ENCODE assay signal across 8 cellular contexts in the genomic region with DNA sequence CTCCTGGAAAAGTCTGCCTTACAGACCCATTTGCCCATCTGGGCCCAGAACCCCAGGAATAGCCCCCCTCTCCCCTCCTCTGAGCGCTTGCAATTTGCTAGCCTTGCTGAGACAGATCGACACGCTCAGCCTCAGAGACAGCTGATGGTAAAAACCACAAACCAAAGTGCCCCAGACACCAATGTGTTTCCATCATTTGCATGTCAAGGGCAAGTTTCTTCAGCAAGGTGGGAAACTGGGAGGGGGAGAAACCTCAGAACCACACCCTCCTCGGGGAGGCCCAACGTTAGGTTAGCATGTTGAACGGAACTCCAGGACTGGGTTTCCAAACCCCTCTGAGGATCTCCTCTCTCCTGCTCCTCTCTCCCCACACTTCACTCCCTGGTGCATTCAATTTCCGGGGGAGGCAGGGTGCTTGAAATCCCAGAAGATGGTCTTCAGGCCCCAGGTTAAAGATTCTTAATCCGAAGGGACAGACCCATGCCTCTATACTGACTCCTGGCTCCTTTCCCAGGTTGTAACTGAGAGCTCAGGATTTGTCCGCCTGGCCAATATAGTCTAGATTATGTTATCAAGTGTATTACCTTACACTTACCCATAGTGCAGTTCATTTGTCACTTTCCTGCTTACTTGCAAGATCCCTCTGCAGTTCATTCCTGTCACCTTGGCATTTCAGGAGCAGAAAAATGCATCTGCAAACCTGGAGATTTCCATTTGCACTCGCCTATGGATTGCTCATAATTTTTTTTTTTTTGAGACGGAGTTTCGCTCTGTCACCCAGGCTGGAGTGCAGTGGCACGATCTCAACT. TPM values are rescaled to one million over a fixed set of nuclear protein-coding genes. Genes with fewer than 3 reads are reported as not detected.
DNase-seq lines count a peak whose midpoint lies in the region; ATAC-seq and TF ChIP-seq lines count a peak whose summit lies in the region.

No MANE protein-coding gene starts in this region.

- ATAC-seq in GM19023 (IDR thresholded peaks at IDR 0.05; ENCODE audit: unreplicated experiment) (peak; percentile 59), HG03378 (IDR thresholded peaks at IDR 0.05; ENCODE audit: unreplicated experiment) (peak; percentile 64)
- ATAC-seq in activated CD4-positive, alpha-beta T cell treated with anti-CD3 and anti-CD28 coated beads for 36 hours, result peak; percentile 47
- peak; percentile 80 for ATAC-seq in stimulated activated naive CD8-positive, alpha-beta T cell treated with anti-CD3 and anti-CD28 coated beads, Interleukin-15, amount 100 ng/mL, for 72 hours

- H3K27ac Mint-ChIP-seq in activated CD4-positive, alpha-beta T cell treated with anti-CD3 and anti-CD28 coated beads for 36 hours, result no peak overlapping the region
- H3K27ac Mint-ChIP-seq in glutamatergic neuron (ENCODE audit: unreplicated experiment), result no peak overlapping the region
- H3K27ac Mint-ChIP-seq in stimulated activated naive CD8-positive, alpha-beta T cell treated with anti-CD3 and anti-CD28 coated beads, Interleukin-15, amount 100 ng/mL, for 72 hours, result peak overlapping the region; percentile 42 to 44

- TF ChIP-seq CTCF in AG10803 (conservative IDR thresholded peaks at IDR 0.05; ENCODE audit: low read length), result no peak
- no peak for TF ChIP-seq CTCF in glutamatergic neuron (IDR thresholded peaks at IDR 0.05; ENCODE audit: partially characterized antibody, unreplicated experiment)

- peak overlapping the region; percentile 80 for H3K4me3 ChIP-seq in AG10803 (ENCODE audit: low read length)

- peak overlapping the region; percentile 44 for H3K4me3 Mint-ChIP-seq in activated CD4-positive, alpha-beta T cell treated with anti-CD3 and anti-CD28 coated beads for 36 hours
- H3K4me3 Mint-ChIP-seq in glutamatergic neuron (ENCODE audit: unreplicated experiment), result peak overlapping the region; percentile 61
- H3K4me3 Mint-ChIP-seq in stimulated activated naive CD8-positive, alpha-beta T cell treated with anti-CD3 and anti-CD28 coated beads, Interleukin-15, amount 100 ng/mL, for 72 hours, result peak overlapping the region; percentile 69 to 72

- H3K27me3 Mint-ChIP-seq in activated CD4-positive, alpha-beta T cell treated with anti-CD3 and anti-CD28 coated beads for 36 hours, result peaks cover 33% of the 10 kb centered on the region
- peaks cover 14% of the 10 kb centered on the region for H3K27me3 Mint-ChIP-seq in glutamatergic neuron (ENCODE audit: unreplicated experiment)
- peaks cover 68% of the 10 kb centered on the region for H3K27me3 Mint-ChIP-seq in stimulated activated naive CD8-positive, alpha-beta T cell treated with anti-CD3 and anti-CD28 coated beads, Interleukin-15, amount 100 ng/mL, for 72 hours

- DNase-seq in AG10803 (ENCODE audit: low read depth), result no peak
- DNase-seq in activated CD4-positive, alpha-beta T cell treated with anti-CD3 and anti-CD28 coated beads for 36 hours, result peak; percentile 61
- DNase-seq in glutamatergic neuron, result no peak
- DNase-seq in stimulated activated naive CD8-positive, alpha-beta T cell treated with anti-CD3 and anti-CD28 coated beads, Interleukin-15, amount 100 ng/mL, for 72 hours, result peak; percentile 40 to 53
- DNase-seq in NCI-H226, result no peak
- DNase-seq in SIG-M5 treated with dmso at 0.1 percent for 504 hours (lab: John Stamatoyannopoulos, UW; ENCODE audit: unreplicated experiment), result no peak

- intact Hi-C loops in activated CD4-positive, alpha-beta T cell treated with anti-CD3 and anti-CD28 coated beads for 36 hours (cut with DNase I, micrococcal nuclease), result no loop called here

- H3K9me3 Mint-ChIP-seq in activated CD4-positive, alpha-beta T cell treated with anti-CD3 and anti-CD28 coated beads for 36 hours (ENCODE audit: low read depth), result no peaks in the 10 kb centered on the region
- peaks cover 6% of the 10 kb centered on the region for H3K9me3 Mint-ChIP-seq in glutamatergic neuron (ENCODE audit: unreplicated experiment)
- H3K9me3 Mint-ChIP-seq in stimulated activated naive CD8-positive, alpha-beta T cell treated with anti-CD3 and anti-CD28 coated beads, Interleukin-15, amount 100 ng/mL, for 72 hours, result no peaks in the 10 kb centered on the region

- peaks cover 15% of the 10 kb centered on the region for H3K4me1 Mint-ChIP-seq in activated CD4-positive, alpha-beta T cell treated with anti-CD3 and anti-CD28 coated beads for 36 hours
- H3K4me1 Mint-ChIP-seq in glutamatergic neuron (ENCODE audit: low read depth, unreplicated experiment), result peaks cover 10% of the 10 kb centered on the region
- peaks cover 42% of the 10 kb centered on the region for H3K4me1 Mint-ChIP-seq in stimulated activated naive CD8-positive, alpha-beta T cell treated with anti-CD3 and anti-CD28 coated beads, Interleukin-15, amount 100 ng/mL, for 72 hours

- POLR2A ChIA-PET in activated CD4-positive, alpha-beta T cell treated with anti-CD3 and anti-CD28 coated beads for 36 hours (lab: Charles Lee), result interaction anchor here (0.9 to 1.4 kb wide), 2 partner anchors 10 to 51 kb away, joined by 3 read pairs; no protein-coding TSS in a partner anchor

- CTCF ChIA-PET in activated CD4-positive, alpha-beta T cell treated with anti-CD3 and anti-CD28 coated beads for 36 hours (lab: Charles Lee), result interaction anchor here (0.6 to 1.4 kb wide), 7 partner anchors 17 to 219 kb away, joined by 3 to 8 read pairs (median 3); no protein-coding TSS in a partner anchor

- no peaks in the 10 kb centered on the region for H3K36me3 Mint-ChIP-seq in activated CD4-positive, alpha-beta T cell treated with anti-CD3 and anti-CD28 coated beads for 36 hours (ENCODE audit: low read depth)
- H3K36me3 Mint-ChIP-seq in glutamatergic neuron (ENCODE audit: unreplicated experiment), result no peaks in the 10 kb centered on the region

RNA-seq across cellular contexts. Expression of gene CUEDC1, which starts 1.3 kb away (rescaled TPM):
- total RNA-seq in activated CD4-positive, alpha-beta T cell treated with anti-CD3 and anti-CD28 coated beads for 36 hours, result under 1 TPM in 1 of 2 experiments, not detected in 1; 0.14 TPM
- 22.9 TPM for total RNA-seq in glutamatergic neuron (ENCODE audit: unreplicated experiment)

RNA-seq across cellular contexts. Expression of gene VEZF1, which starts 31.5 kb away (rescaled TPM):
- 10 to 100 TPM; 21.3 to 26.3 TPM for total RNA-seq in activated CD4-positive, alpha-beta T cell treated with anti-CD3 and anti-CD28 coated beads for 36 hours
- 88.3 TPM for total RNA-seq in glutamatergic neuron (ENCODE audit: unreplicated experiment)

RNA-seq across cellular contexts. Expression of gene SRSF1, which starts 50.5 kb away (rescaled TPM):
- 100 to 1,000 TPM; 271 to 368 TPM for total RNA-seq in activated CD4-positive, alpha-beta T cell treated with anti-CD3 and anti-CD28 coated beads for 36 hours
- 227 TPM for total RNA-seq in glutamatergic neuron (ENCODE audit: unreplicated experiment)

Comparison
In these comparisons a context has a peak if more than half of its experiments do, and no peak if none do; other contexts are left out.
1. DNase-seq: peak in activated CD4-positive, alpha-beta T cell treated with anti-CD3 and anti-CD28 coated beads for 36 hours (single experiment) and stimulated activated naive CD8-positive, alpha-beta T cell treated with anti-CD3 and anti-CD28 coated beads, Interleukin-15, amount 100 ng/mL, for 72 hours (2 of 2); none in AG10803 (single experiment), glutamatergic neuron (single experiment), NCI-H226 (single experiment) and SIG-M5 treated with dmso at 0.1 percent for 504 hours (single experiment).
2. H3K27ac Mint-ChIP-seq: peak in stimulated activated naive CD8-positive, alpha-beta T cell treated with anti-CD3 and anti-CD28 coated beads, Interleukin-15, amount 100 ng/mL, for 72 hours (2 of 2); none in activated CD4-positive, alpha-beta T cell treated with anti-CD3 and anti-CD28 coated beads for 36 hours (single experiment) and glutamatergic neuron (single experiment).
3. RNA of gene CUEDC1, which starts 1.3 kb away (total RNA-seq): 22.9 TPM in glutamatergic neuron (single experiment); 0.14 TPM in activated CD4-positive, alpha-beta T cell treated with anti-CD3 and anti-CD28 coated beads for 36 hours; every median in the first group is over 10 times any median in the second.
4. Peak in every context shown above with its lines, with median percentiles within 50 percentile points of each other: ATAC-seq and H3K4me3 Mint-ChIP-seq.